ENCODE assay signal across 8 cellular contexts in the genomic region with DNA sequence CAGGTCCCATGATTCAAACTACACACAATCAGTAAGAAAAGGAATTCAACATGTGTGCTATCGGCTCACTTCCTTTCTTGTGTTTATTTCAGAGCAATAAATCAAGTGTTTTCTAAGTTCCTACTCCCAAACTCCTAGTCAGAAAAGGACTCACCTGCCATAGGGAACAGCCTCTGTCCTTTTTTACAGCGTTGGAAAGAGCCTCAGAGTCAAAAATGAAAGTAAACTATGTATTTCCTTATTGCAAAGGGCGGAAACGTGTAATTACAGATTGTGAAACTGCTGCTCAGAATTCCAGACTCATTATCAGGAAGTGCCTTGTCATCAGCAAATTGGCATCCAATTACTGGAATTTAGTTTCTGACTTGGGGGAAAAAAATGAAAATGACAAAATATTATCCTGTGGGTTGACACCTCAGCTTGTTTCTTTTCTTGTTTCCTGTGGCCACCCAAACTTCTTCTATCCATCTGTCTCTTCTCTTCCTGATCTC. TPM values are rescaled to one million over a fixed set of nuclear protein-coding genes. Genes with fewer than 3 reads are reported as not detected.
A peak's percentile ranks its signal among the peaks of the same experiment; 100 is the strongest.
DNase-seq lines count a peak whose midpoint lies in the region; ATAC-seq and TF ChIP-seq lines count a peak whose summit lies in the region.

CASP4 (minus strand) TSS at position 210 of the 491 bp plus-strand sequence; CDS start at position 161, 49 bp downstream.

- H3K4me2 ChIP-seq in H9 (ENCODE audit: insufficient read depth, insufficient read length, low read length): no peak within 1 kb of the TSS

- no peak within 1 kb of the TSS for H3K4me3 Mint-ChIP-seq in H9

- H2BK120ac ChIP-seq in H9 (ENCODE audit: low read depth, low read length, poor library complexity, severe bottlenecking): no peak within 1 kb of the TSS

- no peaks in the 10 kb centered on the region for H3K27me3 Mint-ChIP-seq in H9 (ENCODE audit: low read depth)

- H3K23ac ChIP-seq in H9 (ENCODE audit: insufficient read length, low read depth, low read length): no peak within 1 kb of the TSS

- H3K27ac Mint-ChIP-seq in H9: no peak within 1 kb of the TSS; a peak in 1 of 7 replicates

- H3K18ac ChIP-seq in H9 (ENCODE audit: insufficient read length, low read depth, low read length): no peak within 1 kb of the TSS

- H3K27ac ChIP-seq in C4-2B (peak within 1 kb of the TSS; percentile 48), body of pancreas (peak within 1 kb of the TSS; percentile 78 to 87 (median 85)), stomach smooth muscle (ENCODE audit: low read length) (peak within 1 kb of the TSS; percentile 59), H9 (ENCODE audit: insufficient read length, low read depth, low read length) (no peak within 1 kb of the TSS)

- H3K9ac ChIP-seq in stomach smooth muscle (ENCODE audit: low read length in 2 of 2) (peak within 1 kb of the TSS; percentile 66 to 84), H9 (ENCODE audit: extremely low read depth, insufficient read length, low read length) (no peak within 1 kb of the TSS)

- H3K79me2 ChIP-seq in H9 (ENCODE audit: insufficient read depth, low read length): no peaks in the 10 kb centered on the region

- H4K8ac ChIP-seq in H9 (replicated peaks; ENCODE audit: insufficient read length, low read depth, low read length): no peak within 1 kb of the TSS

- no peak for TF ChIP-seq CTCF in C4-2B (conservative IDR thresholded peaks at IDR 0.05)
- no peak for TF ChIP-seq CTCF in body of pancreas (IDR thresholded peaks at IDR 0.05)
- TF ChIP-seq CTCF in kidney epithelial cell (IDR thresholded peaks at IDR 0.05; ENCODE audit: insufficient read depth, low read length, poor library complexity, severe bottlenecking): no peak
- no peak for TF ChIP-seq CTCF in H9 (conservative IDR thresholded peaks at IDR 0.05)

- H3K4me3 ChIP-seq in body of pancreas: peak within 1 kb of the TSS; percentile 40
- H3K4me3 ChIP-seq in kidney epithelial cell (ENCODE audit: low read depth, low read length): peak within 1 kb of the TSS; percentile 36
- H3K4me3 ChIP-seq in stomach smooth muscle (ENCODE audit: low read length in 2 of 2): peak within 1 kb of the TSS; percentile 65 to 80

- H3K79me1 ChIP-seq in H9 (ENCODE audit: insufficient read depth, low read depth, low read length, poor library complexity, severe bottlenecking): no peaks in the 10 kb centered on the region

- no peaks in the 10 kb centered on the region for H4K20me1 ChIP-seq in H9 (ENCODE audit: control insufficient read depth, insufficient read depth, insufficient read length)

- ATAC-seq in GM18870 (IDR thresholded peaks at IDR 0.05; ENCODE audit: unreplicated experiment): peak; percentile 96
- peak; percentile 80 for ATAC-seq in HG03103 (IDR thresholded peaks at IDR 0.05; ENCODE audit: low read depth, unreplicated experiment)
- peak; percentile 91 for ATAC-seq in body of pancreas

- H3K4me1 ChIP-seq in body of pancreas: peaks cover 31% of the 10 kb centered on the region
- H3K4me1 ChIP-seq in stomach smooth muscle (ENCODE audit: control insufficient read depth, insufficient read depth, low read length): no peaks in the 10 kb centered on the region
- no peaks in the 10 kb centered on the region for H3K4me1 ChIP-seq in H9 (ENCODE audit: insufficient read depth, low read length)

- H3T11ph ChIP-seq in H9 (ENCODE audit: low read length): no peak within 1 kb of the TSS

- H3K4me1 Mint-ChIP-seq in H9: peaks cover 11 to 14% of the 10 kb centered on the region in 2 experiments

- no peak within 1 kb of the TSS for H2BK12ac ChIP-seq in H9 (ENCODE audit: insufficient read length, low read depth, low read length)

- DNase-seq in NOMO-1 (lab: John Stamatoyannopoulos, UW; ENCODE audit: unreplicated experiment in 2 of 2) (peak; percentile 31 to 74), body of pancreas (peak; percentile 18 to 69 (median 22)), kidney epithelial cell (ENCODE audit: low read depth) (no peak), H9 (no peak)

- no peaks in the 10 kb centered on the region for H3K36me3 ChIP-seq in body of pancreas (replicated peaks in 1 of 2; ENCODE audit: insufficient read depth in 1 of 2, low read depth in 2 of 2)
- H3K36me3 ChIP-seq in kidney epithelial cell (ENCODE audit: control insufficient read depth, insufficient read depth, low read length): no peaks in the 10 kb centered on the region
- H3K36me3 ChIP-seq in stomach smooth muscle (ENCODE audit: control insufficient read depth in 2 of 2, insufficient read depth in 2 of 2, low read length in 2 of 2): no peaks in the 10 kb centered on the region

- no peak within 1 kb of the TSS for H3K4ac ChIP-seq in H9 (ENCODE audit: low read depth, low read length)

- intact Hi-C loops in body of pancreas (cut with DNase I): no loop called here

- no peak within 1 kb of the TSS for H2AFZ ChIP-seq in H9 (ENCODE audit: low read length)

- WGBS in body of pancreas, 2 donors: 1% methylated on average over 4 of the region's 4 CpGs
- WGBS in H9 (ENCODE audit: extremely low coverage, insufficient read length, low lambda C conversion rate): no CpG with 5 or more reads among the region's 4 CpGs

- H3K9me3 ChIP-seq in body of pancreas (no peaks in the 10 kb centered on the region), stomach smooth muscle (ENCODE audit: control insufficient read depth in 2 of 2, low read length in 2 of 2) (no peaks in the 10 kb centered on the region), H9 (ENCODE audit: control insufficient read depth, low read depth, low read length) (no peaks in the 10 kb centered on the region)

- no peak within 1 kb of the TSS for H3K56ac ChIP-seq in H9 (ENCODE audit: insufficient read length, low read depth, low read length)

- H3K36me3 Mint-ChIP-seq in H9 (ENCODE audit: insufficient read depth in 1 of 3, low read depth in 3 of 3): peaks cover 12 to 42% (median 20%) of the 10 kb centered on the region in 3 experiments

- H3K14ac ChIP-seq in H9 (ENCODE audit: insufficient read depth, low read length): no peak within 1 kb of the TSS

- H3K9me3 Mint-ChIP-seq in H9: peaks cover 22 to 42% of the 10 kb centered on the region in 2 experiments

- H3K23me2 ChIP-seq in H9 (ENCODE audit: insufficient read length, low read depth, low read length, poor library complexity, severe bottlenecking): no peaks in the 10 kb centered on the region

- no peak within 1 kb of the TSS for H2BK20ac ChIP-seq in H9 (ENCODE audit: low read depth, low read length, poor library complexity, severe bottlenecking)

- H2BK5ac ChIP-seq in H9 (ENCODE audit: insufficient read length, low read length): no peak within 1 kb of the TSS

- H2BK15ac ChIP-seq in H9 (ENCODE audit: low read depth, low read length): no peak within 1 kb of the TSS

- H4K5ac ChIP-seq in H9 (ENCODE audit: insufficient read length, low read depth, low read length): no peak within 1 kb of the TSS

- H4K91ac ChIP-seq in H9 (ENCODE audit: insufficient read length, low read depth, low read length): no peak within 1 kb of the TSS

- H3K27me3 ChIP-seq in body of pancreas (no peaks in the 10 kb centered on the region), kidney epithelial cell (ENCODE audit: control insufficient read depth, insufficient read depth, low read length) (no peaks in the 10 kb centered on the region), stomach smooth muscle (ENCODE audit: control insufficient read depth in 1 of 2, insufficient read depth in 2 of 2, low read length in 2 of 2) (no peaks in the 10 kb centered on the region), H9 (ENCODE audit: insufficient read depth, low read length) (no peaks in the 10 kb centered on the region)

- no peak within 1 kb of the TSS for H2AK5ac ChIP-seq in H9 (ENCODE audit: insufficient read length, low read length)

- TF ChIP-seq POLR2A in body of pancreas (IDR thresholded peaks at IDR 0.05): peak in 2 of 3 donors; percentile 82 to 83

RNA-seq across cellular contexts. Expression of gene CASP4, which starts in this region (rescaled TPM):
- total RNA-seq in body of pancreas: 10 to 100 TPM; 39.9 to 61.0 TPM
- 47.0 and 48.7 TPM in 2 replicates for total RNA-seq in kidney epithelial cell
- not detected in 2 replicates for total RNA-seq in H9 (2021)

Comparison
In these comparisons a context has a peak if more than half of its experiments do, and no peak if none do; other contexts are left out.
1. RNA of gene CASP4 (total RNA-seq): 39.9 to 61.0 TPM in body of pancreas and 47.0 to 48.7 TPM in kidney epithelial cell; not detected in H9; every median in the first group is over 10 times any median in the second.
2. DNase-seq: peak in NOMO-1 (2 of 2) and body of pancreas (4 of 4); none in kidney epithelial cell (single experiment) and H9 (single experiment).
3. Peak in every context shown above with its lines, with median percentiles within 50 percentile points of each other: ATAC-seq and H3K4me3 ChIP-seq.